1 cellular context compared by ENCODE assay signal in genomic region chr2:45652090-45653050, GRCh38.
TF ChIP-seq lines count a peak whose summit lies in the region.

No MANE protein-coding gene starts in this region.

TF ChIP-seq in HepG2, 621 proteins besides CTCF, POLR2A, EP300 and RAD21 (continued from another document and continues in another):
- TF ChIP-seq ZNF737 (CRISPR knock-in tag; IDR thresholded peaks at IDR 0.05; ENCODE audit: borderline replicate concordance) (0 out of 2 replicates have a peak, but pooled peaks have one; percentile 12), ZNF784 (CRISPR knock-in tag; IDR thresholded peaks at IDR 0.05; ENCODE audit: borderline replicate concordance) (no peak), ZNF562 (CRISPR knock-in tag; IDR thresholded peaks at IDR 0.05; ENCODE audit: borderline replicate concordance) (no peak), MLLT10 (CRISPR knock-in tag; IDR thresholded peaks at IDR 0.05) (no peak), ONECUT2 (CRISPR knock-in tag; IDR thresholded peaks at IDR 0.05) (no peak), ZBTB38 (CRISPR knock-in tag; IDR thresholded peaks at IDR 0.05) (peak; percentile 97), GLI4 (CRISPR knock-in tag; IDR thresholded peaks at IDR 0.05; ENCODE audit: borderline replicate concordance) (no peak), RERE (CRISPR knock-in tag; IDR thresholded peaks at IDR 0.05; ENCODE audit: low read depth) (no peak), YEATS2 (CRISPR knock-in tag; IDR thresholded peaks at IDR 0.05; ENCODE audit: borderline replicate concordance) (no peak), SRSF9 (IDR thresholded peaks at IDR 0.05; ENCODE audit: borderline replicate concordance, insufficient read depth, low read depth, low read length, poor library complexity, severe bottlenecking) (no peak), HNRNPL (IDR thresholded peaks at IDR 0.05; ENCODE audit: low read depth, low read length) (0 out of 2 replicates have a peak, but pooled peaks have one; percentile 46), ZNF672 (CRISPR knock-in tag; IDR thresholded peaks at IDR 0.05) (no peak), HHEX (CRISPR knock-in tag; IDR thresholded peaks at IDR 0.05) (no peak), ZNF264 (CRISPR knock-in tag; IDR thresholded peaks at IDR 0.05) (no peak), GMEB2 (CRISPR knock-in tag; IDR thresholded peaks at IDR 0.05; ENCODE audit: low read depth) (no peak), PATZ1 (CRISPR knock-in tag; IDR thresholded peaks at IDR 0.05) (no peak), HINFP (CRISPR knock-in tag; IDR thresholded peaks at IDR 0.05; ENCODE audit: low read depth) (0 out of 2 replicates have a peak, but pooled peaks have one; percentile 26), RORA (CRISPR knock-in tag; IDR thresholded peaks at IDR 0.05) (no peak), ZNF691 (CRISPR knock-in tag; IDR thresholded peaks at IDR 0.05; ENCODE audit: borderline replicate concordance, low read depth) (no peak), ZNF674 (CRISPR knock-in tag; IDR thresholded peaks at IDR 0.05; ENCODE audit: low read depth) (peak; percentile 54; the same call in 1 of the 2 replicates), DR1 (CRISPR knock-in tag; IDR thresholded peaks at IDR 0.05) (no peak), ZNF503 (CRISPR knock-in tag; IDR thresholded peaks at IDR 0.05) (no peak), ZNF275 (CRISPR knock-in tag; IDR thresholded peaks at IDR 0.05; ENCODE audit: borderline replicate concordance) (no peak), AFF4 (CRISPR knock-in tag; IDR thresholded peaks at IDR 0.05) (no peak), ZNF678 (CRISPR knock-in tag; IDR thresholded peaks at IDR 0.05) (0 out of 2 replicates have a peak, but pooled peaks have one; percentile 44), ZNF776 (CRISPR knock-in tag; IDR thresholded peaks at IDR 0.05) (no peak), ELK4 (CRISPR knock-in tag; IDR thresholded peaks at IDR 0.05; ENCODE audit: borderline replicate concordance) (no peak), SMYD3 (CRISPR knock-in tag; IDR thresholded peaks at IDR 0.05) (no peak), TBL1XR1 (IDR thresholded peaks at IDR 0.05; ENCODE audit: borderline replicate concordance, low read length, partially characterized antibody) (no peak), ZFP36L1 (CRISPR knock-in tag; IDR thresholded peaks at IDR 0.05) (no peak), XBP1 (CRISPR knock-in tag; IDR thresholded peaks at IDR 0.05) (no peak), LCORL (IDR thresholded peaks at IDR 0.05) (no peak), LCORL (CRISPR knock-in tag; IDR thresholded peaks at IDR 0.05) (no peak), SNAPC5 (CRISPR knock-in tag; IDR thresholded peaks at IDR 0.05; ENCODE audit: borderline replicate concordance) (no peak), FIP1L1 (IDR thresholded peaks at IDR 0.05; ENCODE audit: borderline replicate concordance, insufficient read depth, low read depth, low read length) (no peak), HOXA7 (CRISPR knock-in tag; IDR thresholded peaks at IDR 0.05) (no peak)
